1 cellular context compared by ENCODE assay signal in the genomic region with DNA sequence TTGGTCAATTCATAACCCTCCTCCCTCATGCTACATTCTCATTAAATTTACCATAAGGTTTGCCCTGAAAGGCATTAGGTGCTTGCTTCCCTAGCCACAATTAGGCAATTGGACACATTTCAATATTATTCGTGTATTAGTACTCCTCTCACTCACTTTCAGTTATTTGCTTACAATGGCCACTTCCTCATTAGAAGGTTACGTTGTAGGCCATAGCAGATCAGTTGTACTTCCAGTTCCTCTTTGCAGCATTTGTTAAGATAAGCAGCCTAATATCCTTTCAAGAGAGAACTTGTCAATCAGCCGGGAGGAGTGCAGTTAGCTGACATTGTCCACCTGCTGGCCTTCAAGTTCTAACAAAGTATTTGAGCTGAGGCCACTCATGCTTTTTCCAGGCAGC.
TF ChIP-seq lines count a peak whose summit lies in the region.

No MANE protein-coding gene starts in this region.

TF ChIP-seq in GM12878, 131 proteins besides CTCF, POLR2A, EP300 and RAD21 (continued from another document and continues in another):
- TF ChIP-seq, protein P1, sequence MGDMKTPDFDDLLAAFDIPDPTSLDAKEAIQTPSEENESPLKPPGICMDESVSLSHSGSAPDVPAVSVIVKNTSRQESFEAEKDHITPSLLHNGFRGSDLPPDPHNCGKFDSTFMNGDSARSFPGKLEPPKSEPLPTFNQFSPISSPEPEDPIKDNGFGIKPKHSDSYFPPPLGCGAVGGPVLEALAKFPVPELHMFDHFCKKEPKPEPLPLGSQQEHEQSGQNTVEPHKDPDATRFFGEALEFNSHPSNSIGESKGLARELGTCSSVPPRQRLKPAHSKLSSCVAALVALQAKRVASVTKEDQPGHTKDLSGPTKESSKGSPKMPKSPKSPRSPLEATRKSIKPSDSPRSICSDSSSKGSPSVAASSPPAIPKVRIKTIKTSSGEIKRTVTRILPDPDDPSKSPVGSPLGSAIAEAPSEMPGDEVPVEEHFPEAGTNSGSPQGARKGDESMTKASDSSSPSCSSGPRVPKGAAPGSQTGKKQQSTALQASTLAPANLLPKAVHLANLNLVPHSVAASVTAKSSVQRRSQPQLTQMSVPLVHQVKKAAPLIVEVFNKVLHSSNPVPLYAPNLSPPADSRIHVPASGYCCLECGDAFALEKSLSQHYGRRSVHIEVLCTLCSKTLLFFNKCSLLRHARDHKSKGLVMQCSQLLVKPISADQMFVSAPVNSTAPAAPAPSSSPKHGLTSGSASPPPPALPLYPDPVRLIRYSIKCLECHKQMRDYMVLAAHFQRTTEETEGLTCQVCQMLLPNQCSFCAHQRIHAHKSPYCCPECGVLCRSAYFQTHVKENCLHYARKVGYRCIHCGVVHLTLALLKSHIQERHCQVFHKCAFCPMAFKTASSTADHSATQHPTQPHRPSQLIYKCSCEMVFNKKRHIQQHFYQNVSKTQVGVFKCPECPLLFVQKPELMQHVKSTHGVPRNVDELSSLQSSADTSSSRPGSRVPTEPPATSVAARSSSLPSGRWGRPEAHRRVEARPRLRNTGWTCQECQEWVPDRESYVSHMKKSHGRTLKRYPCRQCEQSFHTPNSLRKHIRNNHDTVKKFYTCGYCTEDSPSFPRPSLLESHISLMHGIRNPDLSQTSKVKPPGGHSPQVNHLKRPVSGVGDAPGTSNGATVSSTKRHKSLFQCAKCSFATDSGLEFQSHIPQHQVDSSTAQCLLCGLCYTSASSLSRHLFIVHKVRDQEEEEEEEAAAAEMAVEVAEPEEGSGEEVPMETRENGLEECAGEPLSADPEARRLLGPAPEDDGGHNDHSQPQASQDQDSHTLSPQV (IDR thresholded peaks at IDR 0.05): no peak
- TF ChIP-seq ASH2L (IDR thresholded peaks at IDR 0.05; ENCODE audit: borderline replicate concordance, low read depth) (no peak), SIX5 (IDR thresholded peaks at IDR 0.05; ENCODE audit: low read depth, low read length, severe bottlenecking) (no peak), CHD2 (IDR thresholded peaks at IDR 0.05; ENCODE audit: borderline replicate concordance, low read depth, low read length) (no peak), FOS (IDR thresholded peaks at IDR 0.05; ENCODE audit: borderline replicate concordance, extremely low read depth, insufficient read length) (no peak), NFXL1 (IDR thresholded peaks at IDR 0.05; ENCODE audit: borderline replicate concordance) (no peak), SMC3 (IDR thresholded peaks at IDR 0.05; ENCODE audit: borderline replicate concordance, low read length) (no peak), TARDBP (IDR thresholded peaks at IDR 0.05; ENCODE audit: borderline replicate concordance) (no peak), IKZF1 (conservative IDR thresholded peaks at IDR 0.05) (peak; percentile 46; the same call in 1 of the 2 replicates), TAF1 (IDR thresholded peaks at IDR 0.05; ENCODE audit: borderline replicate concordance, low read depth, low read length) (no peak), IKZF2 (IDR thresholded peaks at IDR 0.05) (peak; percentile 46 to 57; a peak in 2 of 4 replicates), BMI1 (IDR thresholded peaks at IDR 0.05; ENCODE audit: borderline replicate concordance) (peak; percentile 40; the same call in 1 of the 2 replicates), CBX3 (IDR thresholded peaks at IDR 0.05; ENCODE audit: borderline replicate concordance, low read depth) (no peak), PBX3 (IDR thresholded peaks at IDR 0.05; ENCODE audit: insufficient replicate concordance, low read depth, low read length) (peak; percentile 37), SRF (IDR thresholded peaks at IDR 0.05; ENCODE audit: low read depth in 2 of 2, low read length in 2 of 2) (no peak), KAT2A (conservative IDR thresholded peaks at IDR 0.05; ENCODE audit: control insufficient read depth, low read depth, low read length) (no peak), RUNX3 (IDR thresholded peaks at IDR 0.05; ENCODE audit: low read length) (0 out of 2 replicates have a peak, but pooled peaks have one; percentile 9), BACH1 (IDR thresholded peaks at IDR 0.05; ENCODE audit: borderline replicate concordance) (peak; percentile 45; the same call in 1 of the 2 replicates), ZBTB11 (CRISPR knock-in tag; IDR thresholded peaks at IDR 0.05) (no peak), SMAD5 (IDR thresholded peaks at IDR 0.05; ENCODE audit: low read depth) (no peak), MEF2A (IDR thresholded peaks at IDR 0.05; ENCODE audit: insufficient read depth, low read depth, low read length) (no peak), STAT1 (conservative IDR thresholded peaks at IDR 0.05) (no peak), RCOR1 (conservative IDR thresholded peaks at IDR 0.05; ENCODE audit: low read depth, low read length) (no peak), ZBED1 (IDR thresholded peaks at IDR 0.05; ENCODE audit: borderline replicate concordance) (no peak), RAD51 (IDR thresholded peaks at IDR 0.05) (no peak), ZZZ3 (IDR thresholded peaks at IDR 0.05; ENCODE audit: control insufficient read depth, insufficient read length, low read depth) (no peak), ZBTB33 (IDR thresholded peaks at IDR 0.05) (no peak), BHLHE40 (IDR thresholded peaks at IDR 0.05; ENCODE audit: borderline replicate concordance in 1 of 2, low read depth in 2 of 2, low read length in 1 of 2) (no peak), RB1 (IDR thresholded peaks at IDR 0.05; ENCODE audit: borderline replicate concordance) (no peak), ESRRA (IDR thresholded peaks at IDR 0.05; ENCODE audit: low read length) (no peak), PML (IDR thresholded peaks at IDR 0.05; ENCODE audit: low read length) (no peak)
- TF ChIP-seq, protein P2, sequence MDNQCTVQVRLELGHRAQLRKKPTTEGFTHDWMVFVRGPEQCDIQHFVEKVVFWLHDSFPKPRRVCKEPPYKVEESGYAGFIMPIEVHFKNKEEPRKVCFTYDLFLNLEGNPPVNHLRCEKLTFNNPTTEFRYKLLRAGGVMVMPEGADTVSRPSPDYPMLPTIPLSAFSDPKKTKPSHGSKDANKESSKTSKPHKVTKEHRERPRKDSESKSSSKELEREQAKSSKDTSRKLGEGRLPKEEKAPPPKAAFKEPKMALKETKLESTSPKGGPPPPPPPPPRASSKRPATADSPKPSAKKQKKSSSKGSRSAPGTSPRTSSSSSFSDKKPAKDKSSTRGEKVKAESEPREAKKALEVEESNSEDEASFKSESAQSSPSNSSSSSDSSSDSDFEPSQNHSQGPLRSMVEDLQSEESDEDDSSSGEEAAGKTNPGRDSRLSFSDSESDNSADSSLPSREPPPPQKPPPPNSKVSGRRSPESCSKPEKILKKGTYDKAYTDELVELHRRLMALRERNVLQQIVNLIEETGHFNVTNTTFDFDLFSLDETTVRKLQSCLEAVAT (IDR thresholded peaks at IDR 0.05): 0 out of 2 replicates have a peak, but pooled peaks have one; percentile 35
- TF ChIP-seq, protein P3, sequence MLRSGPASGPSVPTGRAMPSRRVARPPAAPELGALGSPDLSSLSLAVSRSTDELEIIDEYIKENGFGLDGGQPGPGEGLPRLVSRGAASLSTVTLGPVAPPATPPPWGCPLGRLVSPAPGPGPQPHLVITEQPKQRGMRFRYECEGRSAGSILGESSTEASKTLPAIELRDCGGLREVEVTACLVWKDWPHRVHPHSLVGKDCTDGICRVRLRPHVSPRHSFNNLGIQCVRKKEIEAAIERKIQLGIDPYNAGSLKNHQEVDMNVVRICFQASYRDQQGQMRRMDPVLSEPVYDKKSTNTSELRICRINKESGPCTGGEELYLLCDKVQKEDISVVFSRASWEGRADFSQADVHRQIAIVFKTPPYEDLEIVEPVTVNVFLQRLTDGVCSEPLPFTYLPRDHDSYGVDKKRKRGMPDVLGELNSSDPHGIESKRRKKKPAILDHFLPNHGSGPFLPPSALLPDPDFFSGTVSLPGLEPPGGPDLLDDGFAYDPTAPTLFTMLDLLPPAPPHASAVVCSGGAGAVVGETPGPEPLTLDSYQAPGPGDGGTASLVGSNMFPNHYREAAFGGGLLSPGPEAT (IDR thresholded peaks at IDR 0.05; ENCODE audit: low read depth): peak; percentile 11; the same call in 1 of the 2 replicates
- TF ChIP-seq, protein P4, sequence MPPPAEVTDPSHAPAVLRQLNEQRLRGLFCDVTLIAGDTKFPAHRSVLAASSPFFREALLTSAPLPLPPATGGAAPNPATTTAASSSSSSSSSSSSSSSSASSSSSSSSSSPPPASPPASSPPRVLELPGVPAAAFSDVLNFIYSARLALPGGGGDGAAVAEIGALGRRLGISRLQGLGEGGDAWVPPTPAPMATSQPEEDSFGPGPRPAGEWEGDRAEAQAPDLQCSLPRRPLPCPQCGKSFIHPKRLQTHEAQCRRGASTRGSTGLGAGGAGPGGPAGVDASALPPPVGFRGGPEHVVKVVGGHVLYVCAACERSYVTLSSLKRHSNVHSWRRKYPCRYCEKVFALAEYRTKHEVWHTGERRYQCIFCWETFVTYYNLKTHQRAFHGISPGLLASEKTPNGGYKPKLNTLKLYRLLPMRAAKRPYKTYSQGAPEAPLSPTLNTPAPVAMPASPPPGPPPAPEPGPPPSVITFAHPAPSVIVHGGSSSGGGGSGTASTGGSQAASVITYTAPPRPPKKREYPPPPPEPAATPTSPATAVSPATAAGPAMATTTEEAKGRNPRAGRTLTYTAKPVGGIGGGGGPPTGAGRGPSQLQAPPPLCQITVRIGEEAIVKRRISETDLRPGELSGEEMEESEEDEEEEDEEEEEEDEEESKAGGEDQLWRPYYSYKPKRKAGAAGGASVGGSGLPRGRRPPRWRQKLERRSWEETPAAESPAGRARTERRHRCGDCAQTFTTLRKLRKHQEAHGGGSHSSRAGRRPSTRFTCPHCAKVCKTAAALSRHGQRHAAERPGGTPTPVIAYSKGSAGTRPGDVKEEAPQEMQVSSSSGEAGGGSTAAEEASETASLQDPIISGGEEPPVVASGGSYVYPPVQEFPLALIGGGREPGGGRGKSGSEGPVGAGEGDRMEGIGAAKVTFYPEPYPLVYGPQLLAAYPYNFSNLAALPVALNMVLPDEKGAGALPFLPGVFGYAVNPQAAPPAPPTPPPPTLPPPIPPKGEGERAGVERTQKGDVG (CRISPR knock-in tag; IDR thresholded peaks at IDR 0.05): no peak
- TF ChIP-seq, protein P5, sequence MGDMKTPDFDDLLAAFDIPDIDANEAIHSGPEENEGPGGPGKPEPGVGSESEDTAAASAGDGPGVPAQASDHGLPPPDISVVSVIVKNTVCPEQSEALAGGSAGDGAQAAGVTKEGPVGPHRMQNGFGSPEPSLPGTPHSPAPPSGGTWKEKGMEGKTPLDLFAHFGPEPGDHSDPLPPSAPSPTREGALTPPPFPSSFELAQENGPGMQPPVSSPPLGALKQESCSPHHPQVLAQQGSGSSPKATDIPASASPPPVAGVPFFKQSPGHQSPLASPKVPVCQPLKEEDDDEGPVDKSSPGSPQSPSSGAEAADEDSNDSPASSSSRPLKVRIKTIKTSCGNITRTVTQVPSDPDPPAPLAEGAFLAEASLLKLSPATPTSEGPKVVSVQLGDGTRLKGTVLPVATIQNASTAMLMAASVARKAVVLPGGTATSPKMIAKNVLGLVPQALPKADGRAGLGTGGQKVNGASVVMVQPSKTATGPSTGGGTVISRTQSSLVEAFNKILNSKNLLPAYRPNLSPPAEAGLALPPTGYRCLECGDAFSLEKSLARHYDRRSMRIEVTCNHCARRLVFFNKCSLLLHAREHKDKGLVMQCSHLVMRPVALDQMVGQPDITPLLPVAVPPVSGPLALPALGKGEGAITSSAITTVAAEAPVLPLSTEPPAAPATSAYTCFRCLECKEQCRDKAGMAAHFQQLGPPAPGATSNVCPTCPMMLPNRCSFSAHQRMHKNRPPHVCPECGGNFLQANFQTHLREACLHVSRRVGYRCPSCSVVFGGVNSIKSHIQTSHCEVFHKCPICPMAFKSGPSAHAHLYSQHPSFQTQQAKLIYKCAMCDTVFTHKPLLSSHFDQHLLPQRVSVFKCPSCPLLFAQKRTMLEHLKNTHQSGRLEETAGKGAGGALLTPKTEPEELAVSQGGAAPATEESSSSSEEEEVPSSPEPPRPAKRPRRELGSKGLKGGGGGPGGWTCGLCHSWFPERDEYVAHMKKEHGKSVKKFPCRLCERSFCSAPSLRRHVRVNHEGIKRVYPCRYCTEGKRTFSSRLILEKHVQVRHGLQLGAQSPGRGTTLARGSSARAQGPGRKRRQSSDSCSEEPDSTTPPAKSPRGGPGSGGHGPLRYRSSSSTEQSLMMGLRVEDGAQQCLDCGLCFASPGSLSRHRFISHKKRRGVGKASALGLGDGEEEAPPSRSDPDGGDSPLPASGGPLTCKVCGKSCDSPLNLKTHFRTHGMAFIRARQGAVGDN (IDR thresholded peaks at IDR 0.05): no peak
